In the genomic region with DNA sequence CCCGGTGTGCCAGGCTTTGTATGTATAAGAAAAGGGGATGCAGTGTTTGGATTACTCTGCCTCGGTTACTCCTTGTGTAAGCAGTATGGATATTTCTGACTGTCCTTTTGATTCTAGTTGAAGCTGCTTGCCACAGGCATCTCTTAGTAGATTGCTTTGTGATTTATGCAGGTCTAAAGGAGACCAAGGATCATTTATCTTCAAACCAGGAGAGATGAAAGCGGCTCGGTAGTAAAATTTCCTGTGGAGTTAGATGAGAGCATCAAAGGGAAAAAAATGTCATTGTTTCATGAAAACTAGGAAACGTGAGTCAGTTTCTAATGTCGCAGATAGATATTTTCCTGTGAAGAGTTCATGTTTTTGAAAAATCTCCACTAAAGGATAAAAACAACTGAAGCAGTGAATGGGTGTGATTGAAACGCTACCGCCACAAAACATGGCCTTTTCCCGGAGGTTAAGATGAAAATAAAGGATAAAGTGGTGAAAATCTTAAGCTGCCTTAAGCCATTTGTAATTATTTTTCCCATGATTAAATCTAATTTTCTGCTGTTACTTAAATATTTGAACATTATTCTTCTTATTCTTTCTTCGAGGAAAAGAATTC, we compare ENCODE assay signal across 16 cellular contexts.
DNase-seq lines count a peak whose midpoint lies in the region; ATAC-seq and TF ChIP-seq lines count a peak whose summit lies in the region.
"Had no signal": no experiment of that assay in that cellular context is flagged by ENCODE, and none has a peak within 500 bp of the region (broad histone marks: within the 10 kb centered on the region; RNA-seq: fewer than 3 reads in every experiment).

No MANE protein-coding gene starts in this region.

- peaks cover 2% of the 10 kb centered on the region for H3K4me1 ChIP-seq in IMR-90 (ENCODE audit: control insufficient read depth, insufficient read depth, low read length)
- H3K4me1 ChIP-seq in smooth muscle cell (ENCODE audit: low read depth), result peaks cover 19% of the 10 kb centered on the region
- H3K4me1 ChIP-seq: pancreas had no signal

- H2BK120ac ChIP-seq in IMR-90 (ENCODE audit: low read depth, low read length), result no peak overlapping the region

- no peak overlapping the region for H2BK15ac ChIP-seq in IMR-90 (ENCODE audit: low read depth, low read length)

- no peaks in the 10 kb centered on the region for H3K36me3 ChIP-seq in IMR-90 (ENCODE audit: control insufficient read depth, insufficient read depth, low read length)
- H3K36me3 ChIP-seq in smooth muscle cell (ENCODE audit: low read depth), result no peaks in the 10 kb centered on the region
- H3K36me3 ChIP-seq: ascending aorta, pancreas had no signal

- H3K9ac ChIP-seq in IMR-90 (ENCODE audit: low read depth, low read length) (no peak overlapping the region), smooth muscle cell (ENCODE audit: low read depth) (peak overlapping the region; percentile 74)

- H3K36me3 Mint-ChIP-seq in activated naive CD4-positive, alpha-beta T cell treated with anti-CD3 and anti-CD28 coated beads, Interleukin-2, amount 50 U/mL, for 72 hours, result no peaks in the 10 kb centered on the region
- H3K36me3 Mint-ChIP-seq: memory B cell had no signal

- no peak for TF ChIP-seq RAD21 in IMR-90 (IDR thresholded peaks at IDR 0.05; ENCODE audit: low read length)

- no peaks in the 10 kb centered on the region for H3K9me3 ChIP-seq in IMR-90 (ENCODE audit: control insufficient read depth, insufficient read depth, low read length)
- no peaks in the 10 kb centered on the region for H3K9me3 ChIP-seq in smooth muscle cell (replicated peaks; ENCODE audit: low read depth)
- H3K9me3 ChIP-seq: ascending aorta, pancreas had no signal

- TF ChIP-seq CTCF in IMR-90 (conservative IDR thresholded peaks at IDR 0.05; ENCODE audit: low read depth, low read length) (no peak), smooth muscle cell (IDR thresholded peaks at IDR 0.05; ENCODE audit: borderline replicate concordance, insufficient read depth, poor library complexity, severe bottlenecking) (no peak)

- H2AFZ ChIP-seq in IMR-90 (replicated peaks; ENCODE audit: low read length, poor library complexity) (no peak overlapping the region), smooth muscle cell (ENCODE audit: low read depth) (peak overlapping the region; percentile 42)

- H4K5ac ChIP-seq in IMR-90 (ENCODE audit: low read depth, low read length), result no peak overlapping the region

- DNase-seq in IMR-90, result no peak
- DNase-seq in left kidney (ENCODE audit: low read depth, low spot score), result peak; percentile 91
- DNase-seq in smooth muscle cell (lab: John Stamatoyannopoulos, UW; ENCODE audit: unreplicated experiment), result no peak
- no peak for DNase-seq in activated naive CD4-positive, alpha-beta T cell treated with anti-CD3 and anti-CD28 coated beads, Interleukin-2, amount 50 U/mL, for 72 hours (ENCODE audit: low spot score in 2 of 2)
- no peak for DNase-seq in activated CD4-positive, CD25-positive, alpha-beta regulatory T cell treated with anti-CD3 and anti-CD28 coated beads, Interleukin-2, amount 50 U/mL, for 72 hours
- DNase-seq: activated CD4-positive, alpha-beta T cell treated with anti-CD3 and anti-CD28 coated beads for 36 hours; activated T-cell treated with anti-CD3 and anti-CD28 coated beads, Interleukin-2, amount 50 U/mL, for 24 hours; DMS79; NCI-H1105; NCI-H345; pancreas had no signal

- H2AK5ac ChIP-seq in IMR-90 (ENCODE audit: low read depth, low read length), result no peak overlapping the region

- H3K27me3 ChIP-seq in IMR-90 (ENCODE audit: control insufficient read depth, insufficient read depth, low read length) (no peaks in the 10 kb centered on the region), smooth muscle cell (ENCODE audit: low read depth) (no peaks in the 10 kb centered on the region)
- H3K27me3 ChIP-seq: ascending aorta, pancreas had no signal

- WGBS in IMR-90 (ENCODE audit: extremely low coverage in 2 of 2, insufficient read length in 1 of 2), 2 experiments, result no CpG with 5 or more reads among the region's 10 CpGs
- 64% methylated on average over 10 of the region's 10 CpGs for WGBS in smooth muscle cell (ENCODE audit: low lambda C conversion rate)

- H2AK9ac ChIP-seq in IMR-90 (replicated peaks; ENCODE audit: low read depth, low read length, poor library complexity), result no peak overlapping the region

- TF ChIP-seq POLR2A in IMR-90 (IDR thresholded peaks at IDR 0.05; ENCODE audit: low read depth, low read length), result no peak

- H3K27ac Mint-ChIP-seq in activated naive CD4-positive, alpha-beta T cell treated with anti-CD3 and anti-CD28 coated beads, Interleukin-2, amount 50 U/mL, for 72 hours, result no peak overlapping the region
- H3K27ac Mint-ChIP-seq: activated CD4-positive, alpha-beta T cell treated with anti-CD3 and anti-CD28 coated beads for 36 hours; activated T-cell treated with anti-CD3 and anti-CD28 coated beads, Interleukin-2, amount 50 U/mL, for 24 hours; memory B cell had no signal

- H4K8ac ChIP-seq in IMR-90 (ENCODE audit: low read depth in 2 of 2, low read length in 2 of 2), result no peak overlapping the region; a peak in 1 of 4 replicates

- CTCF ChIA-PET in IMR-90 (lab: Yijun Ruan, JAX), result no interaction called here

- no peak overlapping the region for H2BK20ac ChIP-seq in IMR-90 (ENCODE audit: low read depth, low read length)

- H3K4me2 ChIP-seq in IMR-90 (ENCODE audit: low read depth, low read length), result no peak overlapping the region
- peak overlapping the region; percentile 34 for H3K4me2 ChIP-seq in smooth muscle cell

- no peak overlapping the region for H3K4me3 ChIP-seq in IMR-90 (ENCODE audit: insufficient read depth, low read depth, low read length)
- no peak overlapping the region for H3K4me3 ChIP-seq in smooth muscle cell
- H3K4me3 ChIP-seq: ascending aorta, pancreas had no signal

- no peaks in the 10 kb centered on the region for H3K79me1 ChIP-seq in IMR-90 (ENCODE audit: low read depth in 1 of 2, low read length in 2 of 2)

- H4K91ac ChIP-seq in IMR-90 (ENCODE audit: insufficient read depth, low read depth, low read length), result no peak overlapping the region

- peaks cover 0 to 5% of the 10 kb centered on the region in 2 donors for H3K9me3 Mint-ChIP-seq in activated naive CD4-positive, alpha-beta T cell treated with anti-CD3 and anti-CD28 coated beads, Interleukin-2, amount 50 U/mL, for 72 hours
- H3K9me3 Mint-ChIP-seq: activated T-cell treated with anti-CD3 and anti-CD28 coated beads, Interleukin-2, amount 50 U/mL, for 24 hours; memory B cell had no signal

- intact Hi-C loops in IMR-90 (cut with micrococcal nuclease), result no loop called here

- H3K18ac ChIP-seq in IMR-90 (ENCODE audit: low read depth, low read length), result peak overlapping the region; percentile 37; the same call in 1 of the 2 replicates

- no peak overlapping the region for H3K23ac ChIP-seq in IMR-90 (ENCODE audit: low read depth, low read length)

- no peak overlapping the region for H3K4ac ChIP-seq in IMR-90 (ENCODE audit: low read depth, low read length)

- BruUV-seq in IMR-90 (replicated peaks; lab: Mats Ljungman, UMichigan), result no TSS peak

- H3F3A ChIP-seq in smooth muscle cell (ENCODE audit: low read depth), result no peaks in the 10 kb centered on the region

- no peaks in the 10 kb centered on the region for H3K79me2 ChIP-seq in smooth muscle cell (ENCODE audit: low read depth)

- in situ Hi-C loops in IMR-90 (cut with MboI; ENCODE audit: low sequenced_read_pairs), result no loop called here

- H3K9me1 ChIP-seq in IMR-90 (ENCODE audit: insufficient read depth, low read length), result no peaks in the 10 kb centered on the region

- POLR2A ChIA-PET in IMR-90 (lab: Charles Lee; ENCODE audit: unreplicated experiment), result no interaction called here

- H3K27ac ChIP-seq in IMR-90 (ENCODE audit: insufficient read depth, low read length) (no peak overlapping the region), cingulate gyrus (ENCODE audit: low read depth, low read length) (peak overlapping the region; percentile 21), smooth muscle cell (ENCODE audit: low read depth) (peak overlapping the region; percentile 96)
- H3K27ac ChIP-seq: pancreas had no signal

- H2BK5ac ChIP-seq in IMR-90 (ENCODE audit: low read depth, low read length, poor library complexity, severe bottlenecking), result no peak overlapping the region

- dilution Hi-C loops in IMR-90 (cut with HindIII; ENCODE audit: low sequenced_read_pairs, unreplicated experiment), result no loop called here

- H3K56ac ChIP-seq in IMR-90 (ENCODE audit: extremely low read depth, insufficient read depth, low read length), result no peak overlapping the region

- no peak overlapping the region for H3K14ac ChIP-seq in IMR-90 (replicated peaks; ENCODE audit: low read depth, low read length)

- H4K20me1 ChIP-seq in IMR-90 (ENCODE audit: insufficient read depth, low read length) (no peaks in the 10 kb centered on the region), smooth muscle cell (ENCODE audit: low read depth) (no peaks in the 10 kb centered on the region)

- ATAC-seq in IMR-90 (ENCODE audit: low read depth), result no peak
- ATAC-seq in GM19455 (IDR thresholded peaks at IDR 0.05; ENCODE audit: unreplicated experiment), result no peak
- ATAC-seq in activated naive CD4-positive, alpha-beta T cell treated with anti-CD3 and anti-CD28 coated beads, Interleukin-2, amount 50 U/mL, for 72 hours, result no peak
- ATAC-seq in GM18861 (IDR thresholded peaks at IDR 0.05; ENCODE audit: unreplicated experiment), result no peak
- ATAC-seq: activated CD4-positive, alpha-beta T cell treated with anti-CD3 and anti-CD28 coated beads for 36 hours had no signal

TF ChIP-seq in IMR-90, 13 proteins besides CTCF, POLR2A, EP300 and RAD21:
- no peak for TF ChIP-seq MAZ (IDR thresholded peaks at IDR 0.05; ENCODE audit: borderline replicate concordance, low read depth, low read length)
- TF ChIP-seq FOS (IDR thresholded peaks at IDR 0.05; ENCODE audit: low read depth, low read length), result no peak
- TF ChIP-seq RCOR1 (IDR thresholded peaks at IDR 0.05; ENCODE audit: insufficient replicate concordance, low read length), result no peak
- TF ChIP-seq, protein P1, sequence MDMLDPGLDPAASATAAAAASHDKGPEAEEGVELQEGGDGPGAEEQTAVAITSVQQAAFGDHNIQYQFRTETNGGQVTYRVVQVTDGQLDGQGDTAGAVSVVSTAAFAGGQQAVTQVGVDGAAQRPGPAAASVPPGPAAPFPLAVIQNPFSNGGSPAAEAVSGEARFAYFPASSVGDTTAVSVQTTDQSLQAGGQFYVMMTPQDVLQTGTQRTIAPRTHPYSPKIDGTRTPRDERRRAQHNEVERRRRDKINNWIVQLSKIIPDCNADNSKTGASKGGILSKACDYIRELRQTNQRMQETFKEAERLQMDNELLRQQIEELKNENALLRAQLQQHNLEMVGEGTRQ (IDR thresholded peaks at IDR 0.05; ENCODE audit: low read depth, low read length), result no peak
- TF ChIP-seq CEBPB (IDR thresholded peaks at IDR 0.05; ENCODE audit: low read depth, low read length), result no peak
- TF ChIP-seq MAFK (IDR thresholded peaks at IDR 0.05; ENCODE audit: low read depth, low read length), result no peak
